18 cellular contexts compared by ENCODE assay signal in genomic region chr5:94057655-94058054, GRCh38.
"Had no signal": no experiment of that assay in that cellular context is flagged by ENCODE, and none has a peak within 500 bp of the region (broad histone marks: within the 10 kb centered on the region; RNA-seq: fewer than 3 reads in every experiment).

No MANE protein-coding gene starts in this region.

- H3K27me3 Mint-ChIP-seq: activated CD4-positive, alpha-beta T cell treated with anti-CD3 and anti-CD28 coated beads for 36 hours; activated CD8-positive, alpha-beta T cell treated with anti-CD3 and anti-CD28 coated beads for 36 hours; memory B cell had no signal

- H3K4me3 Mint-ChIP-seq: activated CD4-positive, alpha-beta T cell treated with anti-CD3 and anti-CD28 coated beads for 36 hours; activated CD8-positive, alpha-beta T cell treated with anti-CD3 and anti-CD28 coated beads for 36 hours; memory B cell; nephron had no signal

- H2AFZ ChIP-seq: parathyroid adenoma had no signal

- H3K4me3 ChIP-seq: esophagus squamous epithelium, left lung, skin epidermis, thyroid gland, vagina had no signal

- H3K36me3 ChIP-seq: thyroid gland had no signal

- H3K4me1 ChIP-seq: esophagus squamous epithelium, left lung, parathyroid adenoma, thyroid gland, vagina had no signal

- FAIRE-seq: colon, keratinocyte had no signal

- ATAC-seq: activated CD4-positive, alpha-beta T cell treated with anti-CD3 and anti-CD28 coated beads for 36 hours; activated CD8-positive, alpha-beta T cell treated with anti-CD3 and anti-CD28 coated beads for 36 hours; left lung had no signal

- H3K27ac ChIP-seq: esophagus squamous epithelium, left lung, parathyroid adenoma, skin epidermis, thyroid gland, vagina had no signal

- H3K27ac Mint-ChIP-seq: activated CD4-positive, alpha-beta T cell treated with anti-CD3 and anti-CD28 coated beads for 36 hours; activated CD8-positive, alpha-beta T cell treated with anti-CD3 and anti-CD28 coated beads for 36 hours; memory B cell had no signal

- H3K9me3 Mint-ChIP-seq: memory B cell had no signal

- DNase-seq: activated CD4-positive, alpha-beta T cell treated with anti-CD3 and anti-CD28 coated beads for 36 hours; activated CD8-positive, alpha-beta memory T cell treated with anti-CD3 and anti-CD28 coated beads, Interleukin-2, amount 50 U/mL, for 4 hours; activated CD8-positive, alpha-beta T cell treated with anti-CD3 and anti-CD28 coated beads for 36 hours; activated naive CD4-positive, alpha-beta T cell; aorta; esophagus squamous epithelium; foreskin fibroblast; glutamatergic neuron; left lung; T1000; thyroid gland had no signal

- H3K9me3 ChIP-seq: left lung, thyroid gland, vagina had no signal

- H3K27me3 ChIP-seq: esophagus squamous epithelium, left lung, thyroid gland, vagina had no signal

- H3K9ac ChIP-seq: parathyroid adenoma had no signal
